ENCODE assay signal across 33 cellular contexts in the genomic region with DNA sequence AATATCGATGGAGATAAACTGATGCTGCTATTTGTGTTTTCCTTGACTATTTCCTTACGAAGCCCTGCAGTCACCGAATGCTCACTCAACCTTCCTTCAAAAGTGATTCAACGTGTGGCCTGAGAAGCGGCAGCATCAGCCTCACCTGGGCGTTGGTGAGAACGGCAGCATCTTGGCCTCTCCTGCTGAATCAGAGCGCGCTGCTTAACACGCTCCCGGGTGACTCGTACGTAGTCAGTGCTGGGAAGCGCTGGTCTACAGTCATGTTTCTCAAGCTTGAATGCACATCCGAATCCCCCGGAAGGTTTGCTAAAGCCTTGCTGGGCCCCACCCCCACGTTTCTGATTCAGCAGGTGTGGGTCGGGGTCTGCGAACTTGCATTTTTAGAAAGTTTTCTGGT.
DNase-seq lines count a peak whose midpoint lies in the region; ATAC-seq, FAIRE-seq and TF ChIP-seq lines count a peak whose summit lies in the region.
"Had no signal": no experiment of that assay in that cellular context is flagged by ENCODE, and none has a peak within 500 bp of the region (broad histone marks: within the 10 kb centered on the region; RNA-seq: fewer than 3 reads in every experiment).

No MANE protein-coding gene starts in this region.

- no peak for FAIRE-seq in pancreas (lab: Jason Lieb, UNC)
- FAIRE-seq: endometrium, GM19239 had no signal

- H3K79me1 ChIP-seq in trophoblast cell (ENCODE audit: low read length), result no peaks in the 10 kb centered on the region

- H4K12ac ChIP-seq in trophoblast cell (ENCODE audit: low read depth, low read length), result no peak overlapping the region

- no peak overlapping the region for H2BK120ac ChIP-seq in trophoblast cell (ENCODE audit: insufficient read depth, low read length, poor library complexity)

- H3K23ac ChIP-seq in trophoblast cell (ENCODE audit: low read length), result no peak overlapping the region

- H3K4me1 ChIP-seq in right atrium auricular region (peaks cover 0 to 30% of the 10 kb centered on the region in 2 donors), mammary epithelial cell (ENCODE audit: insufficient read depth, low read length) (no peaks in the 10 kb centered on the region), trophoblast cell (ENCODE audit: control insufficient read depth in 1 of 2, insufficient read depth in 2 of 2, low read length in 2 of 2) (peaks cover 0 to 4% of the 10 kb centered on the region in 2 experiments), pancreas (no peaks in the 10 kb centered on the region)

- H2BK12ac ChIP-seq in trophoblast cell (ENCODE audit: low read length), result no peak overlapping the region

- H3K14ac ChIP-seq in trophoblast cell (ENCODE audit: low read length), result no peak overlapping the region

- CTCF ChIA-PET in mammary epithelial cell (lab: Charles Lee; ENCODE audit: low non-redundant PET), result no interaction called here

- H3K79me2 ChIP-seq in mammary epithelial cell (ENCODE audit: insufficient read depth, low read length) (no peaks in the 10 kb centered on the region), trophoblast cell (ENCODE audit: control insufficient read depth, insufficient read depth, low read length, poor library complexity) (no peaks in the 10 kb centered on the region)

- H3K27me3 ChIP-seq in right atrium auricular region, result no peaks in the 10 kb centered on the region
- no peaks in the 10 kb centered on the region for H3K27me3 ChIP-seq in mammary epithelial cell (ENCODE audit: insufficient read depth, low read length)
- no peaks in the 10 kb centered on the region for H3K27me3 ChIP-seq in trophoblast cell (ENCODE audit: insufficient read depth, low read length)
- no peaks in the 10 kb centered on the region for H3K27me3 ChIP-seq in pancreas

- no peak overlapping the region for H4K91ac ChIP-seq in trophoblast cell (ENCODE audit: low read depth, low read length)

- H4K20me1 ChIP-seq in mammary epithelial cell (ENCODE audit: insufficient read depth, low read length), result no peaks in the 10 kb centered on the region

- DNase-seq in right atrium auricular region (ENCODE audit: low spot score) (no peak), Right ventricle myocardium superior (no peak), mammary epithelial cell (peak; percentile 47), iris pigment epithelial cell (ENCODE audit: low read depth) (peak; percentile 10), trophoblast cell (no peak), pancreas (no peak), germinal center (ENCODE audit: low spot score) (no peak)
- DNase-seq: activated CD4-positive, CD25-positive, alpha-beta regulatory T cell treated with anti-CD3 and anti-CD28 coated beads, Interleukin-2, amount 50 U/mL, for 72 hours; activated CD8-positive, alpha-beta T cell treated with anti-CD3 and anti-CD28 coated beads for 36 hours; activated effector memory CD4-positive, alpha-beta T cell treated with Interleukin-2 at 50 U/mL for 16 hours; activated T-cell treated with anti-CD3 and anti-CD28 coated beads for 4 hours; aorta; dermis blood vessel endothelial cell; DMS79; GF-D8; HCEC 1CT; head of caudate nucleus; KG1; naive B cell; NCI-H1417 treated with DMSO at 0.1 percent for 48 hours; NCI-H2081; NCI-H345; NCI-H748 treated with DMSO at 0.1 percent for 48 hours; nucleus accumbens; stimulated activated CD4-positive, alpha-beta T cell treated with anti-CD3 and anti-CD28 coated beads, Interleukin-2, amount 100 ng/mL, for 24 hours; T-helper 17 cell had no signal

- dilution Hi-C loops in mammary epithelial cell (cut with HindIII; ENCODE audit: low sequenced_read_pairs), result no loop called here

- H3K4me2 ChIP-seq in mammary epithelial cell (ENCODE audit: insufficient read depth, low read depth, low read length) (no peak overlapping the region), trophoblast cell (ENCODE audit: low read length) (no peak overlapping the region)
- H3K4me2 ChIP-seq: smooth muscle cell had no signal

- H3K9me3 ChIP-seq in right atrium auricular region (no peaks in the 10 kb centered on the region), mammary epithelial cell (replicated peaks; ENCODE audit: insufficient read depth, low read length) (no peaks in the 10 kb centered on the region), trophoblast cell (ENCODE audit: insufficient read depth, low read depth, low read length) (no peaks in the 10 kb centered on the region), pancreas (no peaks in the 10 kb centered on the region)

- H2AFZ ChIP-seq in mammary epithelial cell (ENCODE audit: low read depth, low read length), result no peak overlapping the region
- no peak overlapping the region for H2AFZ ChIP-seq in trophoblast cell (ENCODE audit: insufficient read depth, low read length, poor library complexity)

- H3K9ac ChIP-seq in mammary epithelial cell (ENCODE audit: insufficient read depth, low read length) (no peak overlapping the region), trophoblast cell (ENCODE audit: low read length) (no peak overlapping the region)

- H3K36me3 ChIP-seq in right atrium auricular region, result no peaks in the 10 kb centered on the region
- no peaks in the 10 kb centered on the region for H3K36me3 ChIP-seq in mammary epithelial cell (ENCODE audit: insufficient read depth, low read length)
- H3K36me3 ChIP-seq in trophoblast cell (ENCODE audit: control insufficient read depth in 1 of 2, insufficient read depth in 2 of 2, low read length in 2 of 2), result no peaks in the 10 kb centered on the region
- no peaks in the 10 kb centered on the region for H3K36me3 ChIP-seq in pancreas

- no peak overlapping the region for H2AK5ac ChIP-seq in trophoblast cell (ENCODE audit: low read length)

- ATAC-seq in Right ventricle myocardium superior (ENCODE audit: poor library complexity) (no peak), pancreas (no peak), GM19395 (IDR thresholded peaks at IDR 0.05; ENCODE audit: unreplicated experiment) (no peak)
- ATAC-seq: activated CD8-positive, alpha-beta T cell treated with anti-CD3 and anti-CD28 coated beads for 36 hours; left lobe of liver; SK-N-SH treated with all-trans-retinoic acid at 6 μM for 48 hours; T-helper 17 cell had no signal

- BruUV-seq in mammary epithelial cell (replicated peaks; lab: Mats Ljungman, UMichigan), result no TSS peak

- intact Hi-C loops in Right ventricle myocardium superior (cut with DNase I), result no loop called here
- intact Hi-C loops in mammary epithelial cell (cut with micrococcal nuclease), result no loop called here
- intact Hi-C loops in pancreas (cut with DNase I), result no loop called here

- H3K4ac ChIP-seq in trophoblast cell (ENCODE audit: low read depth, low read length), result no peak overlapping the region

- H3K27ac ChIP-seq in right atrium auricular region, result peak overlapping the region; percentile 70 to 80
- no peak overlapping the region for H3K27ac ChIP-seq in mammary epithelial cell (ENCODE audit: insufficient read depth, low read depth, low read length)
- H3K27ac ChIP-seq in trophoblast cell (ENCODE audit: low read depth, low read length), result no peak overlapping the region
- H3K27ac ChIP-seq in pancreas, result no peak overlapping the region
- H3K27ac ChIP-seq: RWPE1 had no signal

- no peak overlapping the region for H3K18ac ChIP-seq in trophoblast cell (ENCODE audit: low read length)

- in situ Hi-C loops in mammary epithelial cell (cut with MboI; ENCODE audit: low sequenced_read_pairs in 2 of 2), result no loop called here

- H2BK5ac ChIP-seq in trophoblast cell (ENCODE audit: low read depth, low read length, poor library complexity), result no peak overlapping the region

- H3K4me3 ChIP-seq in right atrium auricular region, result no peak overlapping the region
- H3K4me3 ChIP-seq in mammary epithelial cell (replicated peaks in 1 of 3; ENCODE audit: insufficient read depth in 1 of 3, low read depth in 2 of 3, low read length in 3 of 3), result no peak overlapping the region
- H3K4me3 ChIP-seq in trophoblast cell (ENCODE audit: low read depth, low read length), result no peak overlapping the region
- H3K4me3 ChIP-seq in pancreas, result no peak overlapping the region
- H3K4me3 ChIP-seq: smooth muscle cell had no signal

- WGBS in mammary epithelial cell (ENCODE audit: low coverage, missing lambda C conversion rate), result 86% methylated on average over 17 of the region's 19 CpGs
- no CpG with 5 or more reads among the region's 19 CpGs for WGBS in trophoblast cell (ENCODE audit: extremely low coverage, insufficient coverage, insufficient read length)
- 76 to 87% methylated on average over 19 of the region's 19 CpGs for WGBS in pancreas, 2 donors

- TF ChIP-seq CTCF in right atrium auricular region (IDR thresholded peaks at IDR 0.05) (no peak), mammary epithelial cell (conservative IDR thresholded peaks at IDR 0.05 in 1 of 2, IDR thresholded peaks at IDR 0.05 in 1 of 2; ENCODE audit: extremely low read depth in 1 of 2, insufficient read depth in 1 of 2, low read depth in 1 of 2, low read length in 2 of 2) (no peak), pancreas (IDR thresholded peaks at IDR 0.05) (no peak)

- no peak overlapping the region for H4K8ac ChIP-seq in trophoblast cell (ENCODE audit: low read depth, low read length)

Comparison
In these comparisons a context has a peak if more than half of its experiments do, and no peak if none do; other contexts are left out.
1. DNase-seq: peak in mammary epithelial cell (single experiment) and iris pigment epithelial cell (single experiment); none in right atrium auricular region (single experiment), Right ventricle myocardium superior (single experiment), trophoblast cell (0 of 2), pancreas (0 of 6) and germinal center (single experiment).
2. H3K27ac ChIP-seq: peak in right atrium auricular region (2 of 2); none in mammary epithelial cell (single experiment), trophoblast cell (single experiment) and pancreas (0 of 4).